Comparison of ENCODE assay signal across 11 cellular contexts in genomic region chr6:54801669-54802068, GRCh38. TPM values are rescaled to one million over a fixed set of nuclear protein-coding genes. Genes with fewer than 3 reads are reported as not detected.
A peak's percentile ranks its signal among the peaks of the same experiment; 100 is the strongest.
DNase-seq lines count a peak whose midpoint lies in the region; ATAC-seq and TF ChIP-seq lines count a peak whose summit lies in the region.
"Had no signal": no experiment of that assay in that cellular context is flagged by ENCODE, and none has a peak within 500 bp of the region (broad histone marks: within the 10 kb centered on the region; RNA-seq: fewer than 3 reads in every experiment).

No MANE protein-coding gene starts in this region.

- H3K79me2 ChIP-seq in hepatocyte, result no peaks in the 10 kb centered on the region

- no peaks in the 10 kb centered on the region for H3K9me3 ChIP-seq in hepatocyte (ENCODE audit: low read depth)
- H3K9me3 ChIP-seq: prostate gland had no signal

- H3K4me1 ChIP-seq in hepatocyte (ENCODE audit: insufficient read depth), result peaks cover 24% of the 10 kb centered on the region
- H3K4me1 ChIP-seq: prostate gland had no signal

- no peaks in the 10 kb centered on the region for H4K20me1 ChIP-seq in hepatocyte (ENCODE audit: insufficient read depth, poor library complexity, severe bottlenecking)

- WGBS in hepatocyte (ENCODE audit: low lambda C conversion rate, missing lambda C conversion rate), result 83% methylated on average over 1 of the region's 1 CpG

- H3K4me1 Mint-ChIP-seq in HFFc6 (ENCODE audit: low read depth), result peaks cover 25% of the 10 kb centered on the region; the same call in 1 of the 2 replicates

- H2AFZ ChIP-seq in hepatocyte, result no peak overlapping the region

- no peak overlapping the region for H3K4me3 ChIP-seq in hepatocyte
- H3K4me3 ChIP-seq: prostate gland had no signal

- in situ Hi-C loops in ACHN (cut with HindIII; ENCODE audit: low pct_ligation_motif_present, low pct_unique_long_range_greater_than_20kb, low sequenced_read_pairs), result no loop called here

- peaks cover under 1% of the 10 kb centered on the region; the same call in 1 of the 2 replicates for H3K9me3 Mint-ChIP-seq in HFFc6

- peak overlapping the region; percentile 45 for H3K27ac ChIP-seq in hepatocyte
- H3K27ac ChIP-seq: prostate gland had no signal

- no peak for ATAC-seq in HG03520 (IDR thresholded peaks at IDR 0.05; ENCODE audit: unreplicated experiment)

- no peak overlapping the region for H3K27ac Mint-ChIP-seq in HFFc6

- no peak overlapping the region for H3K4me3 Mint-ChIP-seq in HFFc6

- H3K27me3 Mint-ChIP-seq in HFFc6 (ENCODE audit: insufficient read depth), result no peaks in the 10 kb centered on the region; the same call in 1 of the 2 replicates

- TF ChIP-seq CTCF in HFFc6 (IDR thresholded peaks at IDR 0.05) (no peak), hepatocyte (IDR thresholded peaks at IDR 0.05; ENCODE audit: poor library complexity) (no peak)

- no peaks in the 10 kb centered on the region for H3K36me3 ChIP-seq in hepatocyte (replicated peaks; ENCODE audit: insufficient read depth, low read depth)
- H3K36me3 ChIP-seq: prostate gland had no signal

- peak; percentile 56 for DNase-seq in ACHN
- DNase-seq in HFFc6, result peak; percentile 60
- DNase-seq in SW480 (ENCODE audit: low spot score), result peak; percentile 84
- peak; percentile 74 for DNase-seq in hepatocyte (ENCODE audit: low spot score)
- no peak for DNase-seq in OCI-M2 (lab: John Stamatoyannopoulos, UW; ENCODE audit: unreplicated experiment)
- DNase-seq in stimulated activated CD8-positive, alpha-beta memory T cell treated with anti-CD3 and anti-CD28 coated beads, Interleukin-4, amount 100 ng/mL, for 48 hours, result no peak
- DNase-seq in DMS153 (lab: John Stamatoyannopoulos, UW), result no peak
- DNase-seq: H7, NCI-H524 treated with DMSO at 0.1 percent for 48 hours had no signal

- H3K36me3 Mint-ChIP-seq in HFFc6 (ENCODE audit: low read depth), result no peaks in the 10 kb centered on the region

- H3K27me3 ChIP-seq in hepatocyte, result no peaks in the 10 kb centered on the region

- H3K9me2 ChIP-seq in hepatocyte (replicated peaks; ENCODE audit: insufficient read depth), result no peaks in the 10 kb centered on the region

- peak overlapping the region; percentile 41 for H3K4me2 ChIP-seq in hepatocyte

RNA-seq across cellular contexts. Expression of gene FAM83B, which starts 44.9 kb away (rescaled TPM):
- not detected for total RNA-seq in HFFc6 (2021; fragmentation: NEBNext Ultra II Directional; extraction: Animal tissue kit (Norgen Biotek cat#: 25700))
- 29.1 and 29.2 TPM in 2 replicates for total RNA-seq in hepatocyte
- 5.5 and 5.6 TPM in 2 replicates for polyA plus RNA-seq in hepatocyte

Comparison
In these comparisons a context has a peak if more than half of its experiments do, and no peak if none do; other contexts are left out.
1. DNase-seq: peak in ACHN (single experiment), HFFc6 (single experiment), SW480 (single experiment) and hepatocyte (single experiment); none in OCI-M2 (single experiment), stimulated activated CD8-positive, alpha-beta memory T cell treated with anti-CD3 and anti-CD28 coated beads, Interleukin-4, amount 100 ng/mL, for 48 hours (single experiment) and DMS153 (single experiment).
2. RNA of gene FAM83B, which starts 44.9 kb away (total RNA-seq): 29.1 to 29.2 TPM in hepatocyte; not detected in HFFc6; every median in the first group is over 10 times any median in the second.